ENCODE assay signal across 10 cellular contexts in genomic region chr7:16563281-16564022, GRCh38. TPM values are rescaled to one million over a fixed set of nuclear protein-coding genes. Genes with fewer than 3 reads are reported as not detected.
A peak's percentile ranks its signal among the peaks of the same experiment; 100 is the strongest.
DNase-seq lines count a peak whose midpoint lies in the region; ATAC-seq and TF ChIP-seq lines count a peak whose summit lies in the region.
"Had no signal": no experiment of that assay in that cellular context is flagged by ENCODE, and none has a peak within 500 bp of the region (broad histone marks: within the 10 kb centered on the region; RNA-seq: fewer than 3 reads in every experiment).

No MANE protein-coding gene starts in this region.

- no peaks in the 10 kb centered on the region for H3K36me3 Mint-ChIP-seq in activated naive CD8-positive, alpha-beta T cell

- peaks cover 18% of the 10 kb centered on the region for H3K4me1 Mint-ChIP-seq in activated naive CD8-positive, alpha-beta T cell (ENCODE audit: low read depth)

- BruUV-seq in A673 (replicated peaks; lab: Mats Ljungman, UMichigan): no TSS peak

- peak; percentile 69 for ATAC-seq in GM19351 (IDR thresholded peaks at IDR 0.05; ENCODE audit: unreplicated experiment)
- ATAC-seq in HG03175 (IDR thresholded peaks at IDR 0.05; ENCODE audit: unreplicated experiment): peak; percentile 84

- no peak overlapping the region for H3K27ac ChIP-seq in A673 (ENCODE audit: low read depth, low read length, poor library complexity, severe bottlenecking)

- intact Hi-C loops in A673 (cut with micrococcal nuclease; ENCODE audit: unreplicated experiment): loop anchor here (2.0 kb wide), 2 partner anchors 131 to 449 kb away; no protein-coding TSS in a partner anchor

- H3K4me3 ChIP-seq in A673 (ENCODE audit: low read depth, low read length, poor library complexity, severe bottlenecking): peak overlapping the region; percentile 23

- DNase-seq in A673 (ENCODE audit: low spot score) (peak; percentile 30), middle frontal gyrus (ENCODE audit: extremely low spot score, low spot score) (no peak), NCI-H1417 (lab: John Stamatoyannopoulos, UW) (no peak)
- DNase-seq in stimulated activated CD4-positive, alpha-beta T cell treated with anti-CD3 and anti-CD28 coated beads, Interleukin-4, amount 100 ng/mL, for 1 hour: no peak
- DNase-seq in stimulated activated CD4-positive, alpha-beta T cell treated with anti-CD3 and anti-CD28 coated beads, Interleukin-4, amount 100 ng/mL, for 24 hours: no peak
- DNase-seq: activated CD8-positive, alpha-beta memory T cell treated with anti-CD3 and anti-CD28 coated beads, Interleukin-2, amount 50 U/mL, for 4 hours had no signal

- peak overlapping the region; percentile 77 for H3K4me3 Mint-ChIP-seq in activated naive CD8-positive, alpha-beta T cell

- H3K9me3 Mint-ChIP-seq in activated naive CD8-positive, alpha-beta T cell (ENCODE audit: low read depth): no peaks in the 10 kb centered on the region

- H3K36me3 ChIP-seq in A673 (ENCODE audit: insufficient read depth, low read length, poor library complexity, severe bottlenecking): no peaks in the 10 kb centered on the region

- POLR2A ChIA-PET in A673 (lab: Charles Lee; ENCODE audit: low non-redundant PET): interaction anchor here (0.7 kb wide), 2 partner anchors 18 to 104 kb away, joined by 3 read pairs; no protein-coding TSS in a partner anchor

- no peaks in the 10 kb centered on the region for H3K27me3 ChIP-seq in A673 (replicated peaks; ENCODE audit: insufficient read depth, low read depth, low read length, poor library complexity)

- CTCF ChIA-PET in A673 (lab: Charles Lee): no interaction called here

- H3K27ac Mint-ChIP-seq in activated naive CD8-positive, alpha-beta T cell: peak overlapping the region; percentile 5

- H3K27me3 Mint-ChIP-seq in activated naive CD8-positive, alpha-beta T cell: no peaks in the 10 kb centered on the region

- no peak for TF ChIP-seq CTCF in A673 (conservative IDR thresholded peaks at IDR 0.05; ENCODE audit: low read depth, low read length)

- peaks cover 22% of the 10 kb centered on the region for H3K4me1 ChIP-seq in A673 (ENCODE audit: insufficient read depth, low read length, poor library complexity, severe bottlenecking)

- no peaks in the 10 kb centered on the region for H3K9me3 ChIP-seq in A673 (ENCODE audit: low read depth, low read length, poor library complexity, severe bottlenecking)

RNA-seq across cellular contexts. Expression of gene LRRC72, which starts 36.8 kb away (rescaled TPM):
- total RNA-seq in A673 (2021): not detected in 2 replicates
- total RNA-seq: LHCN-M2 had no signal
